Comparison of ENCODE assay signal across 25 cellular contexts in the genomic region with DNA sequence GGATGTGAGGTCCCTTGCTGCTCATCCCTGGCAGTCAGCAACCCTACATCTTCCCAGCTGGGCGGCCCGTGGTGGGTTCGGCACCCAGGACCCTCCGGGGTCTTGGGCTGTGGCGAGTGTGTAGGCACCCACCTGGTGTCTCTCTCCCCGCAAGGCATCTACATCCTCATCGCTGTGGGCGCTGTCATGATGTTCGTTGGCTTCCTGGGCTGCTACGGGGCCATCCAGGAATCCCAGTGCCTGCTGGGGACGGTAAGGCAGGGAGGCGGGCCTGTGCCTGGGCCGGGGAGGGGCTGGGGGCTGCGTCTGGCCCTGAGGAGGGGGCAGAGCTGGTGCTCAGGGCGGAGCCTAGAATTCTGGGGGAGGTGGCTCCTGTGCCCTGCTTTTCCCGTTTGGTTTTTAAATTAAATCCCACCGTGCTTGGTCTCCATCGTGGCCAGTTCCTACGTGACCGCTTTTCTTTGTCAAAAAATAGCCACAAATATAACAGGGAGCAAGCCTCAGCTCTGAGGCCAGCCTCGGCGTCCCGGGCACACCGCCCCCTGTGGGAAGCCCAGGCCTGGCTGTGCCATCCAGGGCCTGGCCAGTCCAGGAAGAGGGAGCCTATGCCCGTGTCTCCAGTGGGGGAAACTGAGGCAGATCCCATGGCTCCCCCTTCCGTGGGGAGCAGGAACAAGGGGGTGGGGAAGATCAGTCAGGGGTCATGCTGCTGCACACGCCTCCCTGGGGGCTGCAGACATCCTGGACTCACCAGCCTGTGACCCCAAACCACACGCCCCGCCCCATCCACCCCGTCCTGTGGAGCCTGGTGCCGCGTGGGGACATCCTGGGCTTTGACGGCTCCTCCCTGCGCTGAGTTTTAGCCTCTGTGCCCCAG. TPM values are rescaled to one million over a fixed set of nuclear protein-coding genes. Genes with fewer than 3 reads are reported as not detected.
DNase-seq lines count a peak whose midpoint lies in the region; ATAC-seq and TF ChIP-seq lines count a peak whose summit lies in the region.
"Had no signal": no experiment of that assay in that cellular context is flagged by ENCODE, and none has a peak within 500 bp of the region (broad histone marks: within the 10 kb centered on the region; RNA-seq: fewer than 3 reads in every experiment).

No MANE protein-coding gene starts in this region.

- no peak for TF ChIP-seq POLR2A in gastroesophageal sphincter (IDR thresholded peaks at IDR 0.05)

- H3K4me1 Mint-ChIP-seq in activated CD8-positive, alpha-beta memory T cell treated with anti-CD3 and anti-CD28 coated beads, Interleukin-2, amount 10 ng/mL, durations not matched to agents 7 days and 5 days, result peaks cover 16% of the 10 kb centered on the region
- H3K4me1 Mint-ChIP-seq in T-helper 17 cell (peaks cover 12% of the 10 kb centered on the region), type B pancreatic cell (ENCODE audit: unreplicated experiment) (peaks cover 10% of the 10 kb centered on the region)

- no peaks in the 10 kb centered on the region for H3K9me3 Mint-ChIP-seq in activated CD8-positive, alpha-beta memory T cell treated with anti-CD3 and anti-CD28 coated beads, Interleukin-2, amount 10 ng/mL, durations not matched to agents 7 days and 5 days (ENCODE audit: low read depth)
- H3K9me3 Mint-ChIP-seq in type B pancreatic cell, result no peaks in the 10 kb centered on the region
- H3K9me3 Mint-ChIP-seq: activated T-helper 2 cell treated with anti-CD3 and anti-CD28 coated beads, Interferon-gamma antibody, Interleukin-2, Interleukin-4, amounts not matched to agents 10 μg/mL and 5 μg/mL and 100 μg/mL, durations not matched to agents 14 hours and 24 hours and 36 hours; naive thymus-derived CD8-positive, alpha-beta T cell had no signal

- ATAC-seq in activated CD8-positive, alpha-beta memory T cell treated with anti-CD3 and anti-CD28 coated beads, Interleukin-2, amount 10 ng/mL, durations not matched to agents 7 days and 5 days, result peak; percentile 8
- ATAC-seq in T-helper 17 cell, result peak; percentile 26
- ATAC-seq in gastroesophageal sphincter, result no peak

- 20% methylated on average over 1 of the region's 34 CpGs; no CpG with 5 or more reads in 1 of the 2 donors for WGBS in gastroesophageal sphincter (ENCODE audit: low coverage in 1 of 2), 2 donors

- H3K4me1 ChIP-seq in gastroesophageal sphincter, result peaks cover 4 to 74% (median 26%) of the 10 kb centered on the region in 3 donors

- H3K27ac Mint-ChIP-seq in activated CD8-positive, alpha-beta memory T cell treated with anti-CD3 and anti-CD28 coated beads, Interleukin-2, amount 10 ng/mL, durations not matched to agents 7 days and 5 days, result no peak overlapping the region
- H3K27ac Mint-ChIP-seq in T-helper 17 cell (no peak overlapping the region), type B pancreatic cell (peak overlapping the region; percentile 48)
- H3K27ac Mint-ChIP-seq: activated T-helper 2 cell treated with anti-CD3 and anti-CD28 coated beads, Interferon-gamma antibody, Interleukin-2, Interleukin-4, amounts not matched to agents 10 μg/mL and 5 μg/mL and 100 μg/mL, durations not matched to agents 14 hours and 24 hours and 36 hours had no signal

- CTCF ChIA-PET in activated CD8-positive, alpha-beta memory T cell treated with anti-CD3 and anti-CD28 coated beads, Interleukin-2, amount 10 ng/mL, durations not matched to agents 7 days and 5 days (lab: Charles Lee), result no interaction called here

- no peaks in the 10 kb centered on the region for H3K27me3 Mint-ChIP-seq in activated CD8-positive, alpha-beta memory T cell treated with anti-CD3 and anti-CD28 coated beads, Interleukin-2, amount 10 ng/mL, durations not matched to agents 7 days and 5 days
- H3K27me3 Mint-ChIP-seq in T-helper 17 cell, result no peaks in the 10 kb centered on the region
- H3K27me3 Mint-ChIP-seq in type B pancreatic cell, result no peaks in the 10 kb centered on the region
- H3K27me3 Mint-ChIP-seq: naive thymus-derived CD8-positive, alpha-beta T cell had no signal

- H3K9me3 ChIP-seq in T-helper 17 cell (ENCODE audit: control insufficient read depth, low read length, poor library complexity, severe bottlenecking) (no peaks in the 10 kb centered on the region), gastroesophageal sphincter (no peaks in the 10 kb centered on the region)
- H3K9me3 ChIP-seq: testis had no signal

- TF ChIP-seq CTCF in gastroesophageal sphincter (IDR thresholded peaks at IDR 0.05) (no peak), type B pancreatic cell (conservative IDR thresholded peaks at IDR 0.05) (no peak)

- H3K4me3 Mint-ChIP-seq in activated CD8-positive, alpha-beta memory T cell treated with anti-CD3 and anti-CD28 coated beads, Interleukin-2, amount 10 ng/mL, durations not matched to agents 7 days and 5 days, result no peak overlapping the region
- H3K4me3 Mint-ChIP-seq in T-helper 17 cell (no peak overlapping the region), type B pancreatic cell (no peak overlapping the region)
- H3K4me3 Mint-ChIP-seq: naive thymus-derived CD8-positive, alpha-beta T cell had no signal

- H3K36me3 Mint-ChIP-seq in activated CD8-positive, alpha-beta memory T cell treated with anti-CD3 and anti-CD28 coated beads, Interleukin-2, amount 10 ng/mL, durations not matched to agents 7 days and 5 days, result peaks cover 5% of the 10 kb centered on the region
- H3K36me3 Mint-ChIP-seq in T-helper 17 cell (ENCODE audit: low read depth), result peaks cover 7% of the 10 kb centered on the region
- H3K36me3 Mint-ChIP-seq in type B pancreatic cell, result no peaks in the 10 kb centered on the region

- H3K36me3 ChIP-seq in gastroesophageal sphincter, result peaks cover 0 to 87% of the 10 kb centered on the region in 2 donors

- TF ChIP-seq EP300 in gastroesophageal sphincter (IDR thresholded peaks at IDR 0.05), result no peak

- peak overlapping the region in 3 of 4 donors; percentile 99 to 100 (median 100) for H3K27ac ChIP-seq in gastroesophageal sphincter
- H3K27ac ChIP-seq: 22Rv1, testis had no signal

- no peak for DNase-seq in activated CD8-positive, alpha-beta memory T cell treated with anti-CD3 and anti-CD28 coated beads, Interleukin-2, amount 10 ng/mL, durations not matched to agents 7 days and 5 days
- DNase-seq in activated CD8-positive, alpha-beta memory T cell treated with anti-CD3 and anti-CD28 coated beads, Interleukin-2, amount 50 U/mL, for 4 hours, result no peak
- no peak for DNase-seq in T-helper 17 cell
- no peak for DNase-seq in type B pancreatic cell (ENCODE audit: extremely low spot score, unreplicated experiment)
- DNase-seq in NCI-H1048 (lab: John Stamatoyannopoulos, UW), result no peak
- DNase-seq in NCI-H1092 treated with DMSO at 0.1 percent for 48 hours (lab: John Stamatoyannopoulos, UW), result no peak
- DNase-seq in activated CD4-positive, alpha-beta T cell treated with anti-CD3 and anti-CD28 coated beads, Interleukin-2, amount 50 U/mL, for 48 hours, result no peak
- DNase-seq: activated CD4-positive, CD25-positive, alpha-beta regulatory T cell; amygdala; C1 segment of cervical spinal cord; DMS 273 treated with DMSO at 0.1 percent for 48 hours; GF-D8; mammary epithelial cell; naive thymus-derived CD8-positive, alpha-beta T cell; NCI-H2107; posterior cingulate gyrus; SHP77 treated with DMSO at 0.1 percent for 48 hours; small intestine; stimulated activated CD4-positive, alpha-beta T cell treated with anti-CD3 and anti-CD28 coated beads, Interleukin-4, amount 100 ng/mL, for 4 hours; T-helper 2 cell; testis had no signal

- H3K27me3 ChIP-seq in gastroesophageal sphincter, result no peaks in the 10 kb centered on the region
- H3K27me3 ChIP-seq: testis had no signal

- no peak overlapping the region for H3K4me3 ChIP-seq in gastroesophageal sphincter
- H3K4me3 ChIP-seq: testis had no signal

RNA-seq across cellular contexts. Expression of gene TSSC4, which starts 6.4 kb away (rescaled TPM):
- total RNA-seq in activated CD8-positive, alpha-beta memory T cell treated with anti-CD3 and anti-CD28 coated beads, Interleukin-2, amount 10 ng/mL, durations not matched to agents 7 days and 5 days, result 10 to 100 TPM; 48.4 to 52.1 TPM
- total RNA-seq in T-helper 17 cell, result 10 to 100 TPM; 47.9 to 60.3 TPM
- total RNA-seq in gastroesophageal sphincter, result 10 to 100 TPM; 54.8 to 70.2 (median 66.3) TPM
- 59.0 and 59.7 TPM in 2 replicates for total RNA-seq in type B pancreatic cell (ENCODE audit: low replicate concordance)

RNA-seq across cellular contexts. Expression of gene CD81, which starts 17.1 kb away (rescaled TPM):
- total RNA-seq in activated CD8-positive, alpha-beta memory T cell treated with anti-CD3 and anti-CD28 coated beads, Interleukin-2, amount 10 ng/mL, durations not matched to agents 7 days and 5 days, result 100 to 1,000 TPM; 162 to 192 TPM
- 100 to 1,000 TPM; 153 to 194 TPM for total RNA-seq in T-helper 17 cell
- 100 to 1,000 TPM; 327 to 576 (median 541) TPM for total RNA-seq in gastroesophageal sphincter
- 350 and 438 TPM in 2 replicates for total RNA-seq in type B pancreatic cell (ENCODE audit: low replicate concordance)

RNA-seq across cellular contexts. Expression of gene TRPM5, which starts 50.1 kb away (rescaled TPM):
- total RNA-seq in activated CD8-positive, alpha-beta memory T cell treated with anti-CD3 and anti-CD28 coated beads, Interleukin-2, amount 10 ng/mL, durations not matched to agents 7 days and 5 days, result not detected
- total RNA-seq in T-helper 17 cell (under 1 TPM; 0.07 to 0.08 TPM), gastroesophageal sphincter (not detected), type B pancreatic cell (ENCODE audit: low replicate concordance) (0.21 and 0.46 TPM in 2 replicates)
- total RNA-seq: activated T-helper 2 cell treated with anti-CD3 and anti-CD28 coated beads, Interferon-gamma antibody, Interleukin-2, Interleukin-4, amounts not matched to agents 10 μg/mL and 5 μg/mL and 100 μg/mL, durations not matched to agents 14 hours and 24 hours and 36 hours; H4; mammary epithelial cell had no signal

RNA-seq across cellular contexts. Expression of gene KCNQ1, which starts 50.6 kb away (rescaled TPM):
- total RNA-seq in activated CD8-positive, alpha-beta memory T cell treated with anti-CD3 and anti-CD28 coated beads, Interleukin-2, amount 10 ng/mL, durations not matched to agents 7 days and 5 days, result 1 to 10 TPM; 4.3 to 9.2 TPM
- total RNA-seq in T-helper 17 cell, result 10 to 100 TPM; 18.6 to 25.5 TPM
- 10 to 100 TPM in 1 of 4 donors, 1 to 10 TPM in 3; 2.6 to 12.7 (median 4.9) TPM for total RNA-seq in gastroesophageal sphincter
- total RNA-seq in type B pancreatic cell (ENCODE audit: low replicate concordance), result 3.7 and 4.8 TPM in 2 replicates
